12 cellular contexts compared by ENCODE assay signal in genomic region chr1:38076038-38076437, GRCh38. TPM values are rescaled to one million over a fixed set of nuclear protein-coding genes. Genes with fewer than 3 reads are reported as not detected.
A peak's percentile ranks its signal among the peaks of the same experiment; 100 is the strongest.
DNase-seq lines count a peak whose midpoint lies in the region; ATAC-seq, FAIRE-seq and TF ChIP-seq lines count a peak whose summit lies in the region.
"Had no signal": no experiment of that assay in that cellular context is flagged by ENCODE, and none has a peak within 500 bp of the region (broad histone marks: within the 10 kb centered on the region; RNA-seq: fewer than 3 reads in every experiment).

No MANE protein-coding gene starts in this region.

- BruUV-seq in Calu3 (replicated peaks; lab: Mats Ljungman, UMichigan): no TSS peak
- BruUV-seq in GM12878 (replicated peaks; lab: Mats Ljungman, UMichigan): no TSS peak

- peaks cover 78% of the 10 kb centered on the region for H3K27me3 Mint-ChIP-seq in Calu3 (ENCODE audit: unreplicated experiment)
- peaks cover 20% of the 10 kb centered on the region for H3K27me3 Mint-ChIP-seq in activated T-cell treated with anti-CD3 and anti-CD28 coated beads, Interleukin-2, amount 50 U/mL, for 4 hours (ENCODE audit: low read depth)

- H3K36me3 ChIP-seq in GM12878 (ENCODE audit: control insufficient read depth in 2 of 2, insufficient read depth in 2 of 2, low read length in 1 of 2): no peaks in the 10 kb centered on the region
- H3K36me3 ChIP-seq: BLaER1 treated with 17β-estradiol and CSF1 and Interleukin-3, amounts not matched to agents 10 nM and 100 nM; gastrocnemius medialis; right lobe of liver had no signal

- no peak overlapping the region for H3K9ac ChIP-seq in GM12878 (ENCODE audit: control insufficient read depth, insufficient read depth, low read length)
- H3K9ac ChIP-seq: BLaER1 treated with 17β-estradiol and CSF1 and Interleukin-3, amounts not matched to agents 10 nM and 100 nM had no signal

- H3K9me3 Mint-ChIP-seq in Calu3 (ENCODE audit: low read depth, unreplicated experiment): no peaks in the 10 kb centered on the region
- H3K9me3 Mint-ChIP-seq in activated T-cell treated with anti-CD3 and anti-CD28 coated beads, Interleukin-2, amount 50 U/mL, for 4 hours: no peaks in the 10 kb centered on the region

- RAD21 ChIA-PET in GM12878 (lab: Charles Lee; ENCODE audit: unreplicated experiment): interaction anchor here (1.4 kb wide), 1 partner anchor 28 kb away, joined by 4 read pairs; no protein-coding TSS in a partner anchor

- no peak overlapping the region for H3K27ac ChIP-seq in GM12878 (ENCODE audit: control insufficient read depth, insufficient read depth)
- H3K27ac ChIP-seq: BLaER1 treated with 17β-estradiol and CSF1 and Interleukin-3, amounts not matched to agents 10 nM and 100 nM; gastrocnemius medialis; right lobe of liver had no signal

- SMC1A ChIA-PET in GM12878 (lab: Charles Lee; ENCODE audit: uncharacterized antibody, unreplicated experiment): interaction anchor here (0.5 to 12.4 kb wide), 4 partner anchors 15 to 77 kb away, joined by 3 to 316 read pairs (median 4); partner anchors contain the start of gene POU3F1

- H3K27ac Mint-ChIP-seq in Calu3 (ENCODE audit: unreplicated experiment): no peak overlapping the region

- H3K79me2 ChIP-seq in GM12878 (ENCODE audit: control insufficient read depth, insufficient read depth, low read length): no peaks in the 10 kb centered on the region

- intact Hi-C loops in Calu3 (cut with micrococcal nuclease; ENCODE audit: unreplicated experiment) (no loop called here), GM12878 (cut with micrococcal nuclease; ENCODE audit: unreplicated experiment) (no loop called here)

- 51% methylated on average over 6 of the region's 6 CpGs for WGBS in GM12878 (ENCODE audit: insufficient coverage, insufficient replicate concordance, low lambda C conversion rate, missing lambda C conversion rate)

- no peak for TF ChIP-seq POLR2A in GM12878 (IDR thresholded peaks at IDR 0.05; ENCODE audit: low read depth, low read length)

- H3K4me3 Mint-ChIP-seq in Calu3 (ENCODE audit: low read depth, unreplicated experiment): no peak overlapping the region
- no peak overlapping the region for H3K4me3 Mint-ChIP-seq in activated T-cell treated with anti-CD3 and anti-CD28 coated beads, Interleukin-2, amount 50 U/mL, for 4 hours

- POLR2A ChIA-PET in GM12878 (lab: Charles Lee): interaction anchor here (0.7 kb wide), 1 partner anchor 16 kb away, joined by 3 read pairs; no protein-coding TSS in a partner anchor

- in situ Hi-C loops in KBM-7 (cut with MboI; ENCODE audit: low pct_unique_long_range_greater_than_20kb, low sequenced_read_pairs) (no loop called here), GM12878 (cut with MboI) (no loop called here)

- no peaks in the 10 kb centered on the region for H3K27me3 ChIP-seq in GM12878 (replicated peaks in 1 of 2; ENCODE audit: control insufficient read depth in 2 of 2, insufficient read depth in 2 of 2, low read length in 1 of 2)
- H3K27me3 ChIP-seq: BLaER1 treated with 17β-estradiol and CSF1 and Interleukin-3, amounts not matched to agents 10 nM and 100 nM; right lobe of liver had no signal

- no peak for TF ChIP-seq CTCF in Calu3 (IDR thresholded peaks at IDR 0.05; ENCODE audit: unreplicated experiment)
- no peak for TF ChIP-seq CTCF in GM12878 (IDR thresholded peaks at IDR 0.05 in 2 of 3, conservative IDR thresholded peaks at IDR 0.05 in 1 of 3; ENCODE audit: control insufficient read depth in 2 of 3, extremely low read depth in 1 of 3, insufficient read depth in 1 of 3, low read depth in 3 of 3, low read length in 3 of 3)

- H3K4me3 ChIP-seq in GM12878: no peak overlapping the region
- H3K4me3 ChIP-seq: BLaER1 treated with 17β-estradiol and CSF1 and Interleukin-3, amounts not matched to agents 10 nM and 100 nM; gastrocnemius medialis; right lobe of liver had no signal

- no peaks in the 10 kb centered on the region for H3K36me3 Mint-ChIP-seq in Calu3 (ENCODE audit: insufficient read depth, unreplicated experiment)
- H3K36me3 Mint-ChIP-seq in activated T-cell treated with anti-CD3 and anti-CD28 coated beads, Interleukin-2, amount 50 U/mL, for 4 hours (ENCODE audit: insufficient read depth): no peaks in the 10 kb centered on the region

- H3K4me1 ChIP-seq in GM12878 (ENCODE audit: control insufficient read depth, insufficient read depth, low read length): no peaks in the 10 kb centered on the region
- H3K4me1 ChIP-seq: BLaER1 treated with 17β-estradiol and CSF1 and Interleukin-3, amounts not matched to agents 10 nM and 100 nM; gastrocnemius medialis; right lobe of liver had no signal

- TF ChIP-seq EP300 in GM12878 (IDR thresholded peaks at IDR 0.05; ENCODE audit: borderline replicate concordance in 1 of 2, control insufficient read depth in 1 of 2, low read depth in 2 of 2, low read length in 2 of 2): no peak

- no peaks in the 10 kb centered on the region for H3K9me3 ChIP-seq in GM12878 (replicated peaks; ENCODE audit: control insufficient read depth, insufficient read depth, low read length)
- H3K9me3 ChIP-seq: BLaER1 treated with 17β-estradiol and CSF1 and Interleukin-3, amounts not matched to agents 10 nM and 100 nM; gastrocnemius medialis; right lobe of liver had no signal

- no peaks in the 10 kb centered on the region for H3K4me1 Mint-ChIP-seq in Calu3 (ENCODE audit: low read depth, unreplicated experiment)
- H3K4me1 Mint-ChIP-seq in activated T-cell treated with anti-CD3 and anti-CD28 coated beads, Interleukin-2, amount 50 U/mL, for 4 hours (ENCODE audit: low read depth): no peaks in the 10 kb centered on the region

- ATAC-seq in GM12878 (no peak), left lobe of liver (peak; percentile 62), HG02938 (IDR thresholded peaks at IDR 0.05; ENCODE audit: unreplicated experiment) (no peak)
- no peak for ATAC-seq in activated T-cell treated with anti-CD3 and anti-CD28 coated beads, Interleukin-2, amount 50 U/mL, for 4 hours
- ATAC-seq: gastrocnemius medialis had no signal

- no peak overlapping the region for H3K4me2 ChIP-seq in GM12878 (ENCODE audit: control insufficient read depth, insufficient read depth)
- H3K4me2 ChIP-seq: BLaER1 treated with 17β-estradiol and CSF1 and Interleukin-3, amounts not matched to agents 10 nM and 100 nM had no signal

- DNase-seq in Calu3: peak; percentile 11
- DNase-seq in KBM-7: peak; percentile 28
- DNase-seq in GM12878 (ENCODE audit: low read depth, low spot score): no peak
- DNase-seq in left lobe of liver (ENCODE audit: low spot score): no peak
- DNase-seq in NCI-H526 treated with DMSO at 0.1 percent for 48 hours (lab: John Stamatoyannopoulos, UW): no peak
- no peak for DNase-seq in GM19238 (ENCODE audit: insufficient read length, low spot score)
- no peak for DNase-seq in activated T-cell treated with anti-CD3 and anti-CD28 coated beads, Interleukin-2, amount 50 U/mL, for 4 hours
- DNase-seq: gastrocnemius medialis, right lobe of liver had no signal

- no peak for FAIRE-seq in GM12878 (lab: Jason Lieb, UNC)
- FAIRE-seq: bronchial epithelial cell had no signal

- no peaks in the 10 kb centered on the region; the same call in 1 of the 2 replicates for H4K20me1 ChIP-seq in GM12878 (ENCODE audit: control insufficient read depth, insufficient read depth)

- CTCF ChIA-PET in Calu3 (lab: Charles Lee) (no interaction called here), GM12878 (lab: Yijun Ruan, JAX) (interaction anchor here (11.3 kb wide), 1 partner anchor 51 kb away, joined by 252 read pairs; no protein-coding TSS in a partner anchor)

- H2AFZ ChIP-seq in GM12878 (ENCODE audit: control insufficient read depth, low read depth, low read length): no peak overlapping the region

- no peak for TF ChIP-seq RAD21 in GM12878 (IDR thresholded peaks at IDR 0.05; ENCODE audit: insufficient read depth, low read depth, low read length)

TF ChIP-seq in GM12878, 131 proteins besides CTCF, POLR2A, EP300 and RAD21 (continues in another document):
- 0 out of 2 replicates have a peak, but pooled peaks have one; percentile 40 for TF ChIP-seq YY1 (IDR thresholded peaks at IDR 0.05; ENCODE audit: low read depth, low read length)
- peak; percentile 70; the same call in 1 of the 2 replicates for TF ChIP-seq CHD2 (IDR thresholded peaks at IDR 0.05; ENCODE audit: borderline replicate concordance, low read depth, low read length)

RNA-seq across cellular contexts. Expression of gene POU3F1, which starts 29.4 kb away (rescaled TPM):
- total RNA-seq in Calu3 (2022) (not detected in 2 replicates), GM12878 (2014; rRNA removed) (0.23 and 0.38 TPM in 2 replicates), GM12878 (2014; rRNA removed; fragmentation: Illumina TruSeq; extraction: Trizol) (0.09 and 0.14 TPM in 2 replicates), GM12878 (2021) (0.38 and 0.53 TPM in 2 replicates), left lobe of liver (0.08 TPM)
- 0.40 TPM in 1 of 2 replicates, not detected in the other for total RNA-seq in GM12878 (2013; cell fraction: nucleolus; rRNA removed)
- not detected for polyA plus RNA-seq in GM12878 (2011; ENCODE audit: low read depth)
- polyA plus RNA-seq in GM12878 (2011; rRNA removed) (0.10 TPM in 1 of 2 replicates, not detected in the other), GM12878 (2014; fragmentation: Illumina TruSeq; extraction: Trizol) (0.09 and 0.13 TPM in 2 replicates), GM12878 (2014; fragmentation: Nextera tagmentation; extraction: Ambion mirVana) (under 1 TPM in 1 of 2 experiments, not detected in 1; 0.04 TPM), GM12878 (2014; rRNA removed) (0.15 and 0.53 TPM in 2 replicates), GM12878 (2016; fragmentation: Nextera tagmentation; extraction: Ambion mirVana) (not detected)
- 0.13 TPM in 2 replicates for polyA plus RNA-seq in GM12878 (2011; cell fraction: cytosol; rRNA removed)
- 0.34 and 0.53 TPM in 2 replicates for polyA plus RNA-seq in GM12878 (2011; cell fraction: nucleus; rRNA removed)
- 0.06 and 0.07 TPM in 2 replicates for polyA plus RNA-seq in GM12878 (2012)
- polyA minus RNA-seq in GM12878 (2011; rRNA and poly(A)+ RNA removed): not detected in 2 replicates
- polyA minus RNA-seq in GM12878 (2011; cell fraction: cytosol; rRNA and poly(A)+ RNA removed): 0.42 TPM in 1 of 2 replicates, not detected in the other
- polyA minus RNA-seq in GM12878 (2011; cell fraction: nucleus; rRNA and poly(A)+ RNA removed): 0.24 and 0.38 TPM in 2 replicates
- total RNA-seq in activated T-cell treated with anti-CD3 and anti-CD28 coated beads, Interleukin-2, amount 50 U/mL, for 4 hours: 1 to 10 TPM in 2 of 3 donors, under 1 TPM in 1; 0.91 to 1.3 (median 1.0) TPM

Comparison
In these comparisons a context has a peak if more than half of its experiments do, and no peak if none do; other contexts are left out.
1. DNase-seq: peak in Calu3 (single experiment) and KBM-7 (single experiment); none in GM12878 (single experiment), left lobe of liver (single experiment), NCI-H526 treated with DMSO at 0.1 percent for 48 hours (single experiment), GM19238 (single experiment) and activated T-cell treated with anti-CD3 and anti-CD28 coated beads, Interleukin-2, amount 50 U/mL, for 4 hours (single experiment).